Comparison of ENCODE assay signal across 1 cellular context in genomic region chr1:206797534-206798383, GRCh38.
TF ChIP-seq lines count a peak whose summit lies in the region.

No MANE protein-coding gene starts in this region.

TF ChIP-seq in K562, 482 proteins besides CTCF, POLR2A, EP300 and RAD21 (continues in another document):
- TF ChIP-seq SAFB (IDR thresholded peaks at IDR 0.05; ENCODE audit: borderline replicate concordance, low read depth, low read length) (no peak), CREB1 (IDR thresholded peaks at IDR 0.05) (no peak), CREB1 (CRISPR knock-in tag; IDR thresholded peaks at IDR 0.05) (no peak), USF2 (CRISPR knock-in tag; IDR thresholded peaks at IDR 0.05) (peak; percentile 46), CTCFL (IDR thresholded peaks at IDR 0.05; ENCODE audit: borderline replicate concordance, insufficient read depth, low read depth, low read length, poor library complexity, severe bottlenecking) (peak; percentile 69), TSHZ1 (CRISPR knock-in tag; IDR thresholded peaks at IDR 0.05) (no peak), MLLT1 (IDR thresholded peaks at IDR 0.05) (peak in 1 of 2 experiments; percentile 82; a peak in 2 of 4 replicates), DEAF1 (CRISPR knock-in tag; IDR thresholded peaks at IDR 0.05) (0 out of 2 replicates have a peak, but pooled peaks have one; percentile 10), MCM5 (IDR thresholded peaks at IDR 0.05; ENCODE audit: low read depth) (no peak), ELK3 (CRISPR knock-in tag; IDR thresholded peaks at IDR 0.05) (no peak), ZKSCAN1 (IDR thresholded peaks at IDR 0.05; ENCODE audit: low read depth, low read length) (no peak), HNRNPLL (IDR thresholded peaks at IDR 0.05; ENCODE audit: low read depth, low read length, poor library complexity, severe bottlenecking) (no peak), ZBTB17 (CRISPR knock-in tag; IDR thresholded peaks at IDR 0.05) (peak; percentile 98), ZNF707 (CRISPR knock-in tag; conservative IDR thresholded peaks at IDR 0.05) (no peak), SMC3 (conservative IDR thresholded peaks at IDR 0.05; ENCODE audit: insufficient read depth, low read depth, low read length) (peak; percentile 51), ZNF121 (CRISPR knock-in tag; conservative IDR thresholded peaks at IDR 0.05) (peak; percentile 92), CEBPG (CRISPR knock-in tag; IDR thresholded peaks at IDR 0.05) (peak; percentile 63), CEBPG (tag; conservative IDR thresholded peaks at IDR 0.05 in 1 of 2, IDR thresholded peaks at IDR 0.05 in 1 of 2) (peak; percentile 79 to 89), ETV1 (tag; conservative IDR thresholded peaks at IDR 0.05; ENCODE audit: low read depth) (0 out of 2 replicates have a peak, but pooled peaks have one; percentile 7), SMAD2 (IDR thresholded peaks at IDR 0.05; ENCODE audit: low read depth, low read length) (no peak), ZSCAN29 (IDR thresholded peaks at IDR 0.05) (no peak), ZNF436 (CRISPR knock-in tag; IDR thresholded peaks at IDR 0.05) (no peak), SFPQ (IDR thresholded peaks at IDR 0.05; ENCODE audit: low read depth, low read length) (no peak), ZBTB43 (CRISPR knock-in tag; IDR thresholded peaks at IDR 0.05) (no peak), DIDO1 (tag; IDR thresholded peaks at IDR 0.05; ENCODE audit: low read depth) (0 out of 2 replicates have a peak, but pooled peaks have one; percentile 40), TRIM24 (IDR thresholded peaks at IDR 0.05) (no peak), CEBPB (tag; IDR thresholded peaks at IDR 0.05) (peak; percentile 50; the same call in 1 of the 2 replicates), NKRF (IDR thresholded peaks at IDR 0.05; ENCODE audit: borderline replicate concordance) (no peak), SPI1 (IDR thresholded peaks at IDR 0.05; ENCODE audit: borderline replicate concordance, low read depth, low read length) (peak; percentile 46; the same call in 1 of the 2 replicates), KLF16 (IDR thresholded peaks at IDR 0.05) (0 out of 2 replicates have a peak, but pooled peaks have one; percentile 24), AFF4 (CRISPR knock-in tag; IDR thresholded peaks at IDR 0.05) (no peak), TCF7L2 (IDR thresholded peaks at IDR 0.05; ENCODE audit: low read depth, low read length) (no peak), SMARCE1 (IDR thresholded peaks at IDR 0.05) (no peak), RAD51 (IDR thresholded peaks at IDR 0.05; ENCODE audit: borderline replicate concordance, low read depth) (0 out of 2 replicates have a peak, but pooled peaks have one; percentile 29), NR0B1 (IDR thresholded peaks at IDR 0.05; ENCODE audit: partially characterized antibody) (no peak), FOSL1 (tag; conservative IDR thresholded peaks at IDR 0.05) (peak; percentile 89), POLR2AphosphoS2 (IDR thresholded peaks at IDR 0.05; ENCODE audit: low read length) (no peak)
